In genomic region chr7:112587504-112587903, GRCh38 we compare ENCODE assay signal across 30 cellular contexts.
"Had no signal": no experiment of that assay in that cellular context is flagged by ENCODE, and none has a peak within 500 bp of the region (broad histone marks: within the 10 kb centered on the region; RNA-seq: fewer than 3 reads in every experiment).

No MANE protein-coding gene starts in this region.

- H3K4me1 ChIP-seq: heart right ventricle, left lung, lower lobe of right lung, pancreas, prostate gland, suprapubic skin, tibial artery, upper lobe of right lung had no signal

- H3K4me3 Mint-ChIP-seq: immature natural killer cell; mesothelial cell of epicardium; naive B cell; natural killer cell; nephron progenitor cell; stimulated activated naive CD8-positive, alpha-beta T cell treated with anti-CD3 and anti-CD28 coated beads, Interleukin-15, Interleukin-2, amounts not matched to agents 100 ng/mL and 50 ng/mL, for 24 hours had no signal

- ATAC-seq: left colon, left lung, natural killer cell, pancreas, right cardiac atrium, sciatic nerve, upper lobe of right lung had no signal

- H3K27me3 ChIP-seq: heart right ventricle, hepatocyte, left lung, pancreas, suprapubic skin, tibial artery, upper lobe of right lung had no signal

- H3K9me3 ChIP-seq: left lung, lower lobe of right lung, pancreas, prostate gland, suprapubic skin, thoracic aorta, tibial artery, upper lobe of right lung had no signal

- H3K9me3 Mint-ChIP-seq: natural killer cell; stimulated activated naive CD8-positive, alpha-beta T cell treated with anti-CD3 and anti-CD28 coated beads, Interleukin-15, Interleukin-2, amounts not matched to agents 100 ng/mL and 50 ng/mL, for 24 hours had no signal

- H3K4me1 Mint-ChIP-seq: immature natural killer cell, naive B cell, natural killer cell had no signal

- H3K36me3 Mint-ChIP-seq: immature natural killer cell, mesothelial cell of epicardium, naive B cell, natural killer cell had no signal

- DNase-seq: heart right ventricle; immature natural killer cell; kidney; left colon; left lung; lower lobe of right lung; mammary epithelial cell; mesenchymal stem cell; naive B cell; natural killer cell; nephron progenitor cell; pancreas; retina; stimulated activated CD4-positive, alpha-beta T cell treated with anti-CD3 and anti-CD28 coated beads, Interleukin-12 subunit alpha, Interleukin-12 subunit beta, amount 100 ng/mL, for 4 hours; stimulated activated CD4-positive, alpha-beta T cell treated with anti-CD3 and anti-CD28 coated beads, Interleukin-15, amount 100 ng/mL, for 24 hours; stimulated activated CD4-positive, alpha-beta T cell treated with anti-CD3 and anti-CD28 coated beads, Interleukin-2, amount 100 ng/mL, for 24 hours; stimulated activated CD4-positive, alpha-beta T cell treated with anti-CD3 and anti-CD28 coated beads, Interleukin-4, amount 100 ng/mL, for 1 hour; stimulated activated naive CD4-positive, alpha-beta T cell; tibial artery; trophoblast cell; upper lobe of right lung had no signal

- H3K4me2 ChIP-seq: hepatocyte had no signal

- H3K79me2 ChIP-seq: hepatocyte had no signal

- H3K27ac ChIP-seq: heart right ventricle, hepatocyte, left lung, lower lobe of right lung, pancreas, prostate gland, skin epidermis, suprapubic skin, thoracic aorta, tibial artery, upper lobe of right lung had no signal

- H2AFZ ChIP-seq: hepatocyte had no signal

- H3K36me3 ChIP-seq: heart right ventricle, left lung, lower lobe of right lung, pancreas, prostate gland, suprapubic skin, thoracic aorta, tibial artery, upper lobe of right lung had no signal

- H3K27ac Mint-ChIP-seq: immature natural killer cell; mesothelial cell of epicardium; naive B cell; natural killer cell; nephron progenitor cell; stimulated activated naive CD8-positive, alpha-beta T cell treated with anti-CD3 and anti-CD28 coated beads, Interleukin-15, Interleukin-2, amounts not matched to agents 100 ng/mL and 50 ng/mL, for 24 hours had no signal

- H3K4me3 ChIP-seq: heart right ventricle, hepatocyte, left lung, lower lobe of right lung, pancreas, prostate gland, skin epidermis, suprapubic skin, thoracic aorta, tibial artery, upper lobe of right lung had no signal
